Comparison of ENCODE assay signal across 8 cellular contexts in genomic region chr18:47930844-47931706, GRCh38. TPM values are rescaled to one million over a fixed set of nuclear protein-coding genes. Genes with fewer than 3 reads are reported as not detected.
DNase-seq lines count a peak whose midpoint lies in the region; ATAC-seq, FAIRE-seq and TF ChIP-seq lines count a peak whose summit lies in the region.

No MANE protein-coding gene starts in this region.

- H3K27ac ChIP-seq in kidney (ENCODE audit: low read depth in 2 of 2, low read length in 2 of 2) = peak overlapping the region; percentile 86 to 91

- H3K36me3 ChIP-seq in kidney (ENCODE audit: control insufficient read depth in 1 of 2, insufficient read depth in 2 of 2, low read length in 2 of 2) = no peaks in the 10 kb centered on the region

- no peak for TF ChIP-seq CTCF in AG09319 (IDR thresholded peaks at IDR 0.05; ENCODE audit: low read depth, low read length)
- TF ChIP-seq CTCF in kidney (IDR thresholded peaks at IDR 0.05; ENCODE audit: borderline replicate concordance, extremely low read depth, insufficient read depth) = no peak

- H3K9ac ChIP-seq in kidney (ENCODE audit: low read length in 2 of 2) = no peak overlapping the region

- ATAC-seq in GM19035 (IDR thresholded peaks at IDR 0.05; ENCODE audit: unreplicated experiment) (peak; percentile 84), HG03342 (IDR thresholded peaks at IDR 0.05; ENCODE audit: unreplicated experiment) (peak; percentile 80)
- ATAC-seq in activated CD4-positive, CD25-positive, alpha-beta regulatory T cell treated with anti-CD3 and anti-CD28 coated beads, Interleukin-2, amount 50 U/mL, for 24 hours = peak; percentile 86 to 87

- DNase-seq in AG09319 (ENCODE audit: extremely low read depth, low read depth) (peak; percentile 88), NCI-H345 treated with DMSO at 0.1 percent for 48 hours (lab: John Stamatoyannopoulos, UW; ENCODE audit: unreplicated experiment) (peak; percentile 81), cerebellar cortex (ENCODE audit: low spot score) (peak; percentile 96), kidney (peak; percentile 99)
- peak; percentile 91 for DNase-seq in stimulated activated CD4-positive, alpha-beta T cell treated with anti-CD3 and anti-CD28 coated beads, Interleukin-15, amount 100 ng/mL, for 1 hour (ENCODE audit: low read depth in 1 of 2, low spot score in 1 of 2)

- intact Hi-C loops in kidney (cut with DNase I) = no loop called here

- no peaks in the 10 kb centered on the region for H3K9me3 ChIP-seq in kidney (ENCODE audit: control insufficient read depth in 1 of 2, low read length in 2 of 2)

- peak overlapping the region; percentile 30 to 68 for H3K4me3 ChIP-seq in kidney (ENCODE audit: low read length in 2 of 2)

- peaks cover 0 to 9% of the 10 kb centered on the region in 2 donors for H3K4me1 ChIP-seq in kidney (ENCODE audit: control insufficient read depth in 1 of 2, insufficient read depth in 1 of 2, low read depth in 1 of 2, low read length in 2 of 2)

- FAIRE-seq in kidney (lab: Jason Lieb, UNC) = no peak

RNA-seq across cellular contexts. Expression of gene SMAD2, which starts 0.6 kb away (rescaled TPM):
- 147 TPM for total RNA-seq in kidney
- 29.9 TPM for polyA plus RNA-seq in kidney (ENCODE audit: insufficient read depth, low read depth, low replicate concordance)

Comparison
In these comparisons a context has a peak if more than half of its experiments do, and no peak if none do; other contexts are left out.
1. Peak in every context shown above with its lines: DNase-seq, ATAC-seq, H3K4me3 ChIP-seq and H3K27ac ChIP-seq.